ENCODE assay signal across 17 cellular contexts in genomic region chr10:94334857-94335256, GRCh38. TPM values are rescaled to one million over a fixed set of nuclear protein-coding genes. Genes with fewer than 3 reads are reported as not detected.
DNase-seq lines count a peak whose midpoint lies in the region; ATAC-seq, FAIRE-seq and TF ChIP-seq lines count a peak whose summit lies in the region.
"Had no signal": no experiment of that assay in that cellular context is flagged by ENCODE, and none has a peak within 500 bp of the region (broad histone marks: within the 10 kb centered on the region; RNA-seq: fewer than 3 reads in every experiment).

No MANE protein-coding gene starts in this region.

- H3F3A ChIP-seq in GM23248 (ENCODE audit: insufficient read depth) = no peaks in the 10 kb centered on the region

- in situ Hi-C loops in GM23248 (cut with MboI) = no loop called here

- H3K4me2 ChIP-seq in GM23248 (ENCODE audit: unreplicated experiment) (no peak overlapping the region), astrocyte (ENCODE audit: low read length) (no peak overlapping the region)

- no peak for TF ChIP-seq CTCF in astrocyte (IDR thresholded peaks at IDR 0.05; ENCODE audit: insufficient read depth, low read depth, low read length)
- TF ChIP-seq CTCF in nephron progenitor cell (IDR thresholded peaks at IDR 0.05) = no peak

- peaks cover 86% of the 10 kb centered on the region for H3K36me3 ChIP-seq in GM23248 (ENCODE audit: low read depth)
- peaks cover 71% of the 10 kb centered on the region for H3K36me3 ChIP-seq in astrocyte (ENCODE audit: insufficient read depth, low read length)

- no peaks in the 10 kb centered on the region for H3K4me1 Mint-ChIP-seq in astrocyte (ENCODE audit: low read depth, unreplicated experiment)
- H3K4me1 Mint-ChIP-seq in nephron progenitor cell = no peaks in the 10 kb centered on the region
- H3K4me1 Mint-ChIP-seq: H9 had no signal

- DNase-seq in GM23248 (peak; percentile 8), astrocyte (ENCODE audit: low read depth) (no peak), nephron progenitor cell (no peak), NCI-H128 (lab: John Stamatoyannopoulos, UW; ENCODE audit: unreplicated experiment) (no peak)
- DNase-seq: C1 segment of cervical spinal cord; Caco-2; CD4-positive, alpha-beta memory T cell; DMS 273 treated with DMSO at 0.1 percent for 48 hours; DMS79; EL; GDM1; H9 had no signal

- H3K9me3 ChIP-seq in GM23248 (ENCODE audit: low read depth) (no peaks in the 10 kb centered on the region), astrocyte (ENCODE audit: insufficient read depth, low read depth, low read length) (no peaks in the 10 kb centered on the region)
- H3K9me3 ChIP-seq: Caco-2 had no signal

- FAIRE-seq in astrocyte (lab: Jason Lieb, UNC) = peak; percentile 5
- FAIRE-seq: GM12878, H1 had no signal

- H3K27ac Mint-ChIP-seq in astrocyte (ENCODE audit: unreplicated experiment) = no peak overlapping the region
- peak overlapping the region; percentile 13 for H3K27ac Mint-ChIP-seq in nephron progenitor cell
- H3K27ac Mint-ChIP-seq: CD4-positive, alpha-beta memory T cell; H9 had no signal

- H3K27ac ChIP-seq in GM23248 = no peak overlapping the region
- no peak overlapping the region for H3K27ac ChIP-seq in astrocyte (ENCODE audit: low read depth, low read length)

- H3K27me3 Mint-ChIP-seq in astrocyte (ENCODE audit: low read depth, unreplicated experiment) (no peaks in the 10 kb centered on the region), nephron progenitor cell (ENCODE audit: low read depth, poor library complexity) (no peaks in the 10 kb centered on the region)
- H3K27me3 Mint-ChIP-seq: CD4-positive, alpha-beta memory T cell had no signal

- 90 to 96% methylated on average over 3 of the region's 3 CpGs for WGBS in GM23248 (ENCODE audit: low coverage in 1 of 2, low lambda C conversion rate in 2 of 2, missing lambda C conversion rate in 2 of 2), 2 experiments

- H3K4me3 ChIP-seq in GM23248 = no peak overlapping the region
- H3K4me3 ChIP-seq in astrocyte (ENCODE audit: insufficient read depth, low read depth, low read length) = no peak overlapping the region
- H3K4me3 ChIP-seq: GM12878 had no signal

- H2AFZ ChIP-seq in GM23248 (no peak overlapping the region), astrocyte (ENCODE audit: low read depth, low read length) (no peak overlapping the region)

- H3K9me2 ChIP-seq in GM23248 (ENCODE audit: insufficient read depth) = no peaks in the 10 kb centered on the region

- H3K27me3 ChIP-seq in GM23248 (replicated peaks; ENCODE audit: insufficient read depth) = no peaks in the 10 kb centered on the region
- no peaks in the 10 kb centered on the region for H3K27me3 ChIP-seq in astrocyte (ENCODE audit: insufficient read depth, low read length)

- H3K9me3 Mint-ChIP-seq in astrocyte (ENCODE audit: unreplicated experiment) (no peaks in the 10 kb centered on the region), nephron progenitor cell (no peaks in the 10 kb centered on the region)
- H3K9me3 Mint-ChIP-seq: CD4-positive, alpha-beta memory T cell; H9 had no signal

- H3K9ac ChIP-seq in GM23248 = no peak overlapping the region
- H3K9ac ChIP-seq in astrocyte (ENCODE audit: low read length) = no peak overlapping the region

- no peaks in the 10 kb centered on the region for H3K4me1 ChIP-seq in GM23248 (ENCODE audit: insufficient read depth)
- H3K4me1 ChIP-seq in astrocyte (ENCODE audit: insufficient read depth, low read length) = no peaks in the 10 kb centered on the region
- H3K4me1 ChIP-seq: Caco-2 had no signal

- H3K4me3 Mint-ChIP-seq in astrocyte (ENCODE audit: unreplicated experiment) = no peak overlapping the region
- H3K4me3 Mint-ChIP-seq in nephron progenitor cell = no peak overlapping the region
- H3K4me3 Mint-ChIP-seq: CD4-positive, alpha-beta memory T cell; H9 had no signal

- H4K20me1 ChIP-seq in GM23248 (ENCODE audit: insufficient read depth) (no peaks in the 10 kb centered on the region), astrocyte (ENCODE audit: insufficient read depth, low read length) (peaks cover 3% of the 10 kb centered on the region)

- no peaks in the 10 kb centered on the region for H3K79me2 ChIP-seq in GM23248 (ENCODE audit: insufficient read depth)
- H3K79me2 ChIP-seq in astrocyte (ENCODE audit: insufficient read depth, low read length) = no peaks in the 10 kb centered on the region

- ATAC-seq in GM21619 (IDR thresholded peaks at IDR 0.05; ENCODE audit: unreplicated experiment) (no peak), GM18517 (IDR thresholded peaks at IDR 0.05; ENCODE audit: unreplicated experiment) (no peak)
- ATAC-seq: GM12878, HCT116 had no signal

- peaks cover 13% of the 10 kb centered on the region for H3K36me3 Mint-ChIP-seq in astrocyte (ENCODE audit: low read depth, unreplicated experiment)
- peaks cover 73% of the 10 kb centered on the region for H3K36me3 Mint-ChIP-seq in nephron progenitor cell (ENCODE audit: low read depth)

RNA-seq across cellular contexts. Expression of gene NOC3L, which starts 27.9 kb away (rescaled TPM):
- 29.9 and 44.9 TPM in 2 replicates for total RNA-seq in GM23248 (2014; rRNA removed; shearing (Covaris generic))
- polyA plus RNA-seq in GM23248 (2016; fragmentation: Nextera tagmentation; extraction: Ambion mirVana) = 22.3 and 23.4 TPM in 2 replicates
- total RNA-seq in astrocyte = 20.2 and 21.6 TPM in 2 replicates
